Comparison of ENCODE assay signal across 33 cellular contexts in genomic region chr3:77906102-77906709, GRCh38.
DNase-seq lines count a peak whose midpoint lies in the region; ATAC-seq, FAIRE-seq and TF ChIP-seq lines count a peak whose summit lies in the region.
"Had no signal": no experiment of that assay in that cellular context is flagged by ENCODE, and none has a peak within 500 bp of the region (broad histone marks: within the 10 kb centered on the region; RNA-seq: fewer than 3 reads in every experiment).

No MANE protein-coding gene starts in this region.

- no peak overlapping the region for H3K9ac ChIP-seq in astrocyte (ENCODE audit: low read length)

- H3K4me2 ChIP-seq in astrocyte (ENCODE audit: low read length), result peak overlapping the region; percentile 19

- peak overlapping the region; percentile 23 for H3K27ac ChIP-seq in astrocyte (ENCODE audit: low read depth, low read length)
- peak overlapping the region; percentile 70 for H3K27ac ChIP-seq in foreskin keratinocyte
- H3K27ac ChIP-seq in esophagus squamous epithelium, result no peak overlapping the region
- H3K27ac ChIP-seq: C4-2B, heart right ventricle, testis, uterus had no signal

- H3K4me1 ChIP-seq in astrocyte (ENCODE audit: insufficient read depth, low read length) (no peaks in the 10 kb centered on the region), foreskin keratinocyte (peaks cover 8% of the 10 kb centered on the region), esophagus squamous epithelium (no peaks in the 10 kb centered on the region)
- H3K4me1 ChIP-seq: Caco-2, heart right ventricle, testis, uterus had no signal

- no peak for TF ChIP-seq POLR2A in esophagus squamous epithelium (IDR thresholded peaks at IDR 0.05)

- H3K4me3 Mint-ChIP-seq in astrocyte (ENCODE audit: unreplicated experiment), result no peak overlapping the region
- H3K4me3 Mint-ChIP-seq: activated CD4-positive, alpha-beta memory T cell treated with anti-CD3 and anti-CD28 coated beads, Interleukin-2, amount 10 ng/mL, durations not matched to agents 7 days and 5 days; activated naive CD4-positive, alpha-beta T cell treated with anti-CD3 and anti-CD28 coated beads, Interleukin-2, amount 10 ng/mL, durations not matched to agents 7 days and 5 days; dendritic cell treated with granulocyte-macrophage colony-stimulating factor and Interleukin-4, amounts not matched to agents 40 ng/mL and 50 ng/mL, for 4 days; stimulated activated memory B cell treated with anti-CD40 and anti-IgM and Interleukin-4, amounts not matched to agents 10 μg/mL and 1 μg/mL and 100 μg/mL, for 72 hours had no signal

- ATAC-seq in foreskin keratinocyte (peak; percentile 100), HG02852 (IDR thresholded peaks at IDR 0.05; ENCODE audit: unreplicated experiment) (no peak)
- ATAC-seq: activated CD4-positive, CD25-positive, alpha-beta regulatory T cell treated with anti-CD3 and anti-CD28 coated beads, Interleukin-2, amount 50 U/mL, for 24 hours; GM12878; heart right ventricle; left lobe of liver; sciatic nerve; stimulated activated memory B cell treated with anti-CD40 and anti-IgM and Interleukin-4, amounts not matched to agents 10 μg/mL and 1 μg/mL and 100 μg/mL, for 72 hours had no signal

- no peaks in the 10 kb centered on the region for H3K4me1 Mint-ChIP-seq in astrocyte (ENCODE audit: low read depth, unreplicated experiment)
- H3K4me1 Mint-ChIP-seq: activated CD4-positive, alpha-beta memory T cell treated with anti-CD3 and anti-CD28 coated beads, Interleukin-2, amount 10 ng/mL, durations not matched to agents 7 days and 5 days; activated naive CD4-positive, alpha-beta T cell treated with anti-CD3 and anti-CD28 coated beads, Interleukin-2, amount 10 ng/mL, durations not matched to agents 7 days and 5 days; stimulated activated memory B cell treated with anti-CD40 and anti-IgM and Interleukin-4, amounts not matched to agents 10 μg/mL and 1 μg/mL and 100 μg/mL, for 72 hours had no signal

- H3K9me3 Mint-ChIP-seq in astrocyte (ENCODE audit: unreplicated experiment), result no peaks in the 10 kb centered on the region

- H3K27me3 ChIP-seq in astrocyte (ENCODE audit: insufficient read depth, low read length), result no peaks in the 10 kb centered on the region
- no peaks in the 10 kb centered on the region for H3K27me3 ChIP-seq in foreskin keratinocyte
- H3K27me3 ChIP-seq in esophagus squamous epithelium, result no peaks in the 10 kb centered on the region
- H3K27me3 ChIP-seq: heart right ventricle, testis, uterus had no signal

- no peaks in the 10 kb centered on the region for H3K9me3 ChIP-seq in astrocyte (ENCODE audit: insufficient read depth, low read depth, low read length)
- H3K9me3 ChIP-seq in esophagus squamous epithelium, result no peaks in the 10 kb centered on the region
- H3K9me3 ChIP-seq: Caco-2, testis, uterus had no signal

- H3K4me3 ChIP-seq in astrocyte (ENCODE audit: insufficient read depth, low read depth, low read length), result no peak overlapping the region
- no peak overlapping the region for H3K4me3 ChIP-seq in esophagus squamous epithelium
- H3K4me3 ChIP-seq: GM12878, heart right ventricle, testis, uterus had no signal

- H3K36me3 ChIP-seq in astrocyte (ENCODE audit: insufficient read depth, low read length), result no peaks in the 10 kb centered on the region
- no peaks in the 10 kb centered on the region for H3K36me3 ChIP-seq in esophagus squamous epithelium
- H3K36me3 ChIP-seq: heart right ventricle, uterus had no signal

- 38 to 65% methylated on average over 3 of the region's 3 CpGs for WGBS in esophagus squamous epithelium, 2 donors

- intact Hi-C loops in esophagus squamous epithelium (cut with DNase I), result no loop called here

- TF ChIP-seq CTCF in astrocyte (IDR thresholded peaks at IDR 0.05; ENCODE audit: insufficient read depth, low read depth, low read length), result no peak
- peak; percentile 55 for TF ChIP-seq CTCF in foreskin keratinocyte (conservative IDR thresholded peaks at IDR 0.05)
- no peak for TF ChIP-seq CTCF in esophagus squamous epithelium (IDR thresholded peaks at IDR 0.05)

- H2AFZ ChIP-seq in astrocyte (ENCODE audit: low read depth, low read length), result no peak overlapping the region

- no peak for FAIRE-seq in astrocyte (lab: Jason Lieb, UNC)
- FAIRE-seq: GM12878, TTC549 had no signal

- H3K36me3 Mint-ChIP-seq in astrocyte (ENCODE audit: low read depth, unreplicated experiment), result no peaks in the 10 kb centered on the region
- H3K36me3 Mint-ChIP-seq: activated naive CD4-positive, alpha-beta T cell treated with anti-CD3 and anti-CD28 coated beads, Interleukin-2, amount 10 ng/mL, durations not matched to agents 7 days and 5 days; stimulated activated memory B cell treated with anti-CD40 and anti-IgM and Interleukin-4, amounts not matched to agents 10 μg/mL and 1 μg/mL and 100 μg/mL, for 72 hours had no signal

- no peaks in the 10 kb centered on the region for H3K79me2 ChIP-seq in astrocyte (ENCODE audit: insufficient read depth, low read length)

- DNase-seq in HS-5 (ENCODE audit: low read depth) (peak; percentile 25), astrocyte (ENCODE audit: low read depth) (peak; percentile 51), foreskin keratinocyte (peak; percentile 97 to 99), renal cortical epithelial cell (ENCODE audit: low read depth) (peak; percentile 86), NCI-H1092 (lab: John Stamatoyannopoulos, UW) (no peak), occipital lobe (lab: John Stamatoyannopoulos, UW) (no peak), esophagus squamous epithelium (lab: John Stamatoyannopoulos, UW) (no peak)
- DNase-seq: activated CD4-positive, alpha-beta memory T cell treated with anti-CD3 and anti-CD28 coated beads, Interleukin-2, amount 10 ng/mL, durations not matched to agents 7 days and 5 days; activated CD8-positive, alpha-beta memory T cell treated with anti-CD3 and anti-CD28 coated beads, Interleukin-2, amount 50 U/mL, for 48 hours; activated naive CD4-positive, alpha-beta T cell treated with anti-CD3 and anti-CD28 coated beads, Interleukin-2, amount 10 ng/mL, durations not matched to agents 7 days and 5 days; amygdala; Caco-2; caudate nucleus; DND-41; heart right ventricle; MV-4-11; NCI-H1694; NCI-H2171 treated with DMSO at 0.1 percent for 48 hours; NCI-H526; RPMI8226; stimulated activated CD4-positive, alpha-beta T cell treated with anti-CD3 and anti-CD28 coated beads, Interleukin-4, amount 100 ng/mL, for 4 hours; T-helper 1 cell; testis; uterus had no signal

- no peaks in the 10 kb centered on the region for H3K27me3 Mint-ChIP-seq in astrocyte (ENCODE audit: low read depth, unreplicated experiment)
- H3K27me3 Mint-ChIP-seq: activated CD4-positive, alpha-beta memory T cell treated with anti-CD3 and anti-CD28 coated beads, Interleukin-2, amount 10 ng/mL, durations not matched to agents 7 days and 5 days; activated naive CD4-positive, alpha-beta T cell treated with anti-CD3 and anti-CD28 coated beads, Interleukin-2, amount 10 ng/mL, durations not matched to agents 7 days and 5 days; dendritic cell treated with granulocyte-macrophage colony-stimulating factor and Interleukin-4, amounts not matched to agents 40 ng/mL and 50 ng/mL, for 4 days; stimulated activated memory B cell treated with anti-CD40 and anti-IgM and Interleukin-4, amounts not matched to agents 10 μg/mL and 1 μg/mL and 100 μg/mL, for 72 hours had no signal

- no peak overlapping the region for H3K27ac Mint-ChIP-seq in astrocyte (ENCODE audit: unreplicated experiment)
- H3K27ac Mint-ChIP-seq: activated CD4-positive, alpha-beta memory T cell treated with anti-CD3 and anti-CD28 coated beads, Interleukin-2, amount 10 ng/mL, durations not matched to agents 7 days and 5 days; activated naive CD4-positive, alpha-beta T cell treated with anti-CD3 and anti-CD28 coated beads, Interleukin-2, amount 10 ng/mL, durations not matched to agents 7 days and 5 days; dendritic cell treated with granulocyte-macrophage colony-stimulating factor and Interleukin-4, amounts not matched to agents 40 ng/mL and 50 ng/mL, for 4 days; stimulated activated memory B cell treated with anti-CD40 and anti-IgM and Interleukin-4, amounts not matched to agents 10 μg/mL and 1 μg/mL and 100 μg/mL, for 72 hours had no signal

- no peaks in the 10 kb centered on the region for H4K20me1 ChIP-seq in astrocyte (ENCODE audit: insufficient read depth, low read length)

Comparison
In these comparisons a context has a peak if more than half of its experiments do, and no peak if none do; other contexts are left out.
1. DNase-seq: peak in HS-5 (single experiment), astrocyte (single experiment), foreskin keratinocyte (2 of 2) and renal cortical epithelial cell (single experiment); none in NCI-H1092 (single experiment), occipital lobe (single experiment) and esophagus squamous epithelium (single experiment).
2. H3K27ac ChIP-seq: peak in astrocyte (single experiment) and foreskin keratinocyte (single experiment); none in esophagus squamous epithelium (0 of 4).